In genomic region chr3:20041197-20041780, GRCh38 we compare ENCODE assay signal across 8 cellular contexts. TPM values are rescaled to one million over a fixed set of nuclear protein-coding genes. Genes with fewer than 3 reads are reported as not detected.
DNase-seq lines count a peak whose midpoint lies in the region; ATAC-seq and TF ChIP-seq lines count a peak whose summit lies in the region.

No MANE protein-coding gene starts in this region.

- in situ Hi-C loops in Panc1 (cut with HindIII; ENCODE audit: low pct_unique_long_range_greater_than_20kb, low sequenced_read_pairs): no loop called here

- peak overlapping the region; percentile 71 to 99 for H3K4me3 ChIP-seq in CD4-positive, alpha-beta memory T cell (ENCODE audit: low read length in 2 of 2)
- peak overlapping the region; percentile 58 to 59 for H3K4me3 ChIP-seq in Panc1 (ENCODE audit: low read depth in 2 of 2, low read length in 2 of 2)

- H3K27ac Mint-ChIP-seq in CD4-positive, alpha-beta memory T cell: peak overlapping the region; percentile 96 to 99 (median 97)
- H3K27ac Mint-ChIP-seq in activated T-helper 2 cell treated with anti-CD3 and anti-CD28 coated beads, Interferon-gamma antibody, Interleukin-2, Interleukin-4, amounts not matched to agents 10 μg/mL and 5 μg/mL and 100 μg/mL, durations not matched to agents 14 hours and 24 hours and 36 hours: peak overlapping the region; percentile 91
- H3K27ac Mint-ChIP-seq in natural killer cell treated with Interleukin-12 subunit alpha and Interleukin-12 subunit beta and Interleukin-15 and Interleukin-18, amount 100 ng/mL, for 72 hours: peak overlapping the region; percentile 87 to 99

- CTCF ChIA-PET in CD4-positive, alpha-beta memory T cell (lab: Charles Lee; ENCODE audit: partially characterized antibody): interaction anchor here (0.7 to 4.4 kb wide), 14 partner anchors 8 to 155 kb away, joined by 3 to 36 read pairs (median 4); partner anchors contain the start of genes RAB5A and SGO1
- CTCF ChIA-PET in Panc1 (lab: Charles Lee): no interaction called here

- H3K27ac ChIP-seq in CD4-positive, alpha-beta memory T cell (ENCODE audit: low read depth, low read length): peak overlapping the region; percentile 86
- no peak overlapping the region for H3K27ac ChIP-seq in Panc1 (ENCODE audit: low read length)

- peaks cover 41 to 76% (median 55%) of the 10 kb centered on the region in 4 donors for H3K4me1 Mint-ChIP-seq in CD4-positive, alpha-beta memory T cell
- peaks cover 45% of the 10 kb centered on the region for H3K4me1 Mint-ChIP-seq in activated T-helper 2 cell treated with anti-CD3 and anti-CD28 coated beads, Interferon-gamma antibody, Interleukin-2, Interleukin-4, amounts not matched to agents 10 μg/mL and 5 μg/mL and 100 μg/mL, durations not matched to agents 14 hours and 24 hours and 36 hours (ENCODE audit: low read depth)
- H3K4me1 Mint-ChIP-seq in natural killer cell treated with Interleukin-12 subunit alpha and Interleukin-12 subunit beta and Interleukin-15 and Interleukin-18, amount 100 ng/mL, for 72 hours (ENCODE audit: low read depth in 2 of 2): peaks cover 39 to 59% of the 10 kb centered on the region in 2 donors

- no peaks in the 10 kb centered on the region for H3K27me3 ChIP-seq in CD4-positive, alpha-beta memory T cell (ENCODE audit: insufficient read depth, low read length)
- no peaks in the 10 kb centered on the region for H3K27me3 ChIP-seq in Panc1 (ENCODE audit: control insufficient read depth, insufficient read depth, low read length)

- ATAC-seq in GM19463 (IDR thresholded peaks at IDR 0.05; ENCODE audit: unreplicated experiment) (peak; percentile 37), HG03575 (IDR thresholded peaks at IDR 0.05; ENCODE audit: extremely low read depth, insufficient number of reproducible peaks, low FRiP score, unreplicated experiment) (peak; percentile 26), Panc1 (peak; percentile 63)
- peak; percentile 70 to 76 for ATAC-seq in natural killer cell treated with Interleukin-12 subunit alpha and Interleukin-12 subunit beta and Interleukin-15 and Interleukin-18, amount 100 ng/mL, for 72 hours
- peak; percentile 57 for ATAC-seq in stimulated activated naive CD8-positive, alpha-beta T cell treated with anti-CD3 and anti-CD28 coated beads, Interleukin-15, Interleukin-2, amounts not matched to agents 100 U/mL and 50 U/mL, for 24 hours

- H3K4me1 ChIP-seq in CD4-positive, alpha-beta memory T cell (ENCODE audit: insufficient read depth, low read length): peaks cover 64% of the 10 kb centered on the region
- peaks cover 11% of the 10 kb centered on the region for H3K4me1 ChIP-seq in Panc1 (ENCODE audit: control insufficient read depth, insufficient read depth, low read length)

- POLR2A ChIA-PET in CD4-positive, alpha-beta memory T cell (lab: Charles Lee; ENCODE audit: partially characterized antibody): interaction anchor here (0.7 to 5.6 kb wide), 22 partner anchors 9 to 144 kb away, joined by 3 to 62 read pairs (median 5); partner anchors contain the start of genes RAB5A and SGO1
- POLR2A ChIA-PET in Panc1 (lab: Charles Lee): no interaction called here

- intact Hi-C loops in CD4-positive, alpha-beta memory T cell (cut with micrococcal nuclease): loop anchor here (2.0 to 10.0 kb wide), 4 partner anchors 14 to 896 kb away; partner anchors contain the start of gene KCNH8
- intact Hi-C loops in Panc1 (cut with micrococcal nuclease; ENCODE audit: unreplicated experiment): no loop called here
- intact Hi-C loops in activated T-helper 2 cell treated with anti-CD3 and anti-CD28 coated beads, Interferon-gamma antibody, Interleukin-2, Interleukin-4, amounts not matched to agents 10 μg/mL and 5 μg/mL and 100 μg/mL, durations not matched to agents 14 hours and 24 hours and 36 hours (cut with micrococcal nuclease): loop anchor here (1.0 to 2.0 kb wide), 6 partner anchors 13 to 156 kb away; partner anchors contain the start of genes RAB5A and SGO1

- H3K9me3 Mint-ChIP-seq in CD4-positive, alpha-beta memory T cell: peaks cover 0 to 2% (median 0%) of the 10 kb centered on the region in 8 donors
- no peaks in the 10 kb centered on the region for H3K9me3 Mint-ChIP-seq in activated T-helper 2 cell treated with anti-CD3 and anti-CD28 coated beads, Interferon-gamma antibody, Interleukin-2, Interleukin-4, amounts not matched to agents 10 μg/mL and 5 μg/mL and 100 μg/mL, durations not matched to agents 14 hours and 24 hours and 36 hours
- H3K9me3 Mint-ChIP-seq in natural killer cell treated with Interleukin-12 subunit alpha and Interleukin-12 subunit beta and Interleukin-15 and Interleukin-18, amount 100 ng/mL, for 72 hours: no peaks in the 10 kb centered on the region

- H3K36me3 Mint-ChIP-seq in CD4-positive, alpha-beta memory T cell: peaks cover 0 to 18% of the 10 kb centered on the region in 2 donors
- H3K36me3 Mint-ChIP-seq in activated T-helper 2 cell treated with anti-CD3 and anti-CD28 coated beads, Interferon-gamma antibody, Interleukin-2, Interleukin-4, amounts not matched to agents 10 μg/mL and 5 μg/mL and 100 μg/mL, durations not matched to agents 14 hours and 24 hours and 36 hours (ENCODE audit: low read depth): no peaks in the 10 kb centered on the region
- H3K36me3 Mint-ChIP-seq in natural killer cell treated with Interleukin-12 subunit alpha and Interleukin-12 subunit beta and Interleukin-15 and Interleukin-18, amount 100 ng/mL, for 72 hours: no peaks in the 10 kb centered on the region

- no peak for TF ChIP-seq CTCF in Panc1 (IDR thresholded peaks at IDR 0.05)

- H3K27me3 Mint-ChIP-seq in CD4-positive, alpha-beta memory T cell: no peaks in the 10 kb centered on the region
- H3K27me3 Mint-ChIP-seq in activated T-helper 2 cell treated with anti-CD3 and anti-CD28 coated beads, Interferon-gamma antibody, Interleukin-2, Interleukin-4, amounts not matched to agents 10 μg/mL and 5 μg/mL and 100 μg/mL, durations not matched to agents 14 hours and 24 hours and 36 hours (ENCODE audit: low read depth): peaks cover 3% of the 10 kb centered on the region
- no peaks in the 10 kb centered on the region for H3K27me3 Mint-ChIP-seq in natural killer cell treated with Interleukin-12 subunit alpha and Interleukin-12 subunit beta and Interleukin-15 and Interleukin-18, amount 100 ng/mL, for 72 hours

- DNase-seq in CD4-positive, alpha-beta memory T cell: peak; percentile 68 to 87 (median 74)
- DNase-seq in Panc1 (ENCODE audit: low read depth, low spot score) (no peak), fibroblast of peridontal ligament (ENCODE audit: extremely low read depth) (peak; percentile 43)
- DNase-seq in activated T-helper 2 cell treated with anti-CD3 and anti-CD28 coated beads, Interferon-gamma antibody, Interleukin-2, Interleukin-4, amounts not matched to agents 10 μg/mL and 5 μg/mL and 100 μg/mL, durations not matched to agents 14 hours and 24 hours and 36 hours (ENCODE audit: low spot score): peak; percentile 69
- peak; percentile 90 for DNase-seq in natural killer cell treated with Interleukin-12 subunit alpha and Interleukin-12 subunit beta and Interleukin-15 and Interleukin-18, amount 100 ng/mL, for 72 hours (ENCODE audit: low spot score)
- peak; percentile 85 for DNase-seq in stimulated activated naive CD8-positive, alpha-beta T cell treated with anti-CD3 and anti-CD28 coated beads, Interleukin-15, Interleukin-2, amounts not matched to agents 100 U/mL and 50 U/mL, for 24 hours

- H3K9me3 ChIP-seq in CD4-positive, alpha-beta memory T cell (ENCODE audit: control insufficient read depth in 1 of 2, low read length in 2 of 2): no peaks in the 10 kb centered on the region
- H3K9me3 ChIP-seq in Panc1 (ENCODE audit: control insufficient read depth, insufficient read depth, low read depth, low read length): no peaks in the 10 kb centered on the region

- peak overlapping the region; percentile 93 to 99 (median 98) for H3K4me3 Mint-ChIP-seq in CD4-positive, alpha-beta memory T cell
- H3K4me3 Mint-ChIP-seq in activated T-helper 2 cell treated with anti-CD3 and anti-CD28 coated beads, Interferon-gamma antibody, Interleukin-2, Interleukin-4, amounts not matched to agents 10 μg/mL and 5 μg/mL and 100 μg/mL, durations not matched to agents 14 hours and 24 hours and 36 hours (ENCODE audit: low read depth): peak overlapping the region; percentile 95
- peak overlapping the region; percentile 87 for H3K4me3 Mint-ChIP-seq in natural killer cell treated with Interleukin-12 subunit alpha and Interleukin-12 subunit beta and Interleukin-15 and Interleukin-18, amount 100 ng/mL, for 72 hours

- H3K36me3 ChIP-seq in CD4-positive, alpha-beta memory T cell (ENCODE audit: insufficient read depth, low read length): no peaks in the 10 kb centered on the region
- H3K36me3 ChIP-seq in Panc1 (ENCODE audit: control insufficient read depth, insufficient read depth, low read length): no peaks in the 10 kb centered on the region

- no TSS peak for BruUV-seq in Panc1 (replicated peaks; lab: Mats Ljungman, UMichigan)

RNA-seq across cellular contexts. Expression of gene KAT2B, which starts 1.0 kb away (rescaled TPM):
- total RNA-seq in CD4-positive, alpha-beta memory T cell: 10 to 100 TPM; 81.3 to 85.9 TPM
- polyA plus RNA-seq in CD4-positive, alpha-beta memory T cell: 10 to 100 TPM in 1 of 2 donors, 1 to 10 TPM in 1; 4.3 to 11.5 TPM
- total RNA-seq in Panc1 (2021; ENCODE audit: unreplicated experiment): 16.4 TPM
- polyA plus RNA-seq in Panc1 (2012; ENCODE audit: insufficient read length): 6.6 TPM
- 10.9 and 12.1 TPM in 2 replicates for total RNA-seq in activated T-helper 2 cell treated with anti-CD3 and anti-CD28 coated beads, Interferon-gamma antibody, Interleukin-2, Interleukin-4, amounts not matched to agents 10 μg/mL and 5 μg/mL and 100 μg/mL, durations not matched to agents 14 hours and 24 hours and 36 hours
- 10 to 100 TPM; 78.4 to 88.3 TPM for total RNA-seq in natural killer cell treated with Interleukin-12 subunit alpha and Interleukin-12 subunit beta and Interleukin-15 and Interleukin-18, amount 100 ng/mL, for 72 hours

RNA-seq across cellular contexts. Expression of gene PP2D1, which starts 29.2 kb away (rescaled TPM):
- total RNA-seq in CD4-positive, alpha-beta memory T cell: not detected
- polyA plus RNA-seq in CD4-positive, alpha-beta memory T cell: under 1 TPM; 0.40 to 0.46 TPM
- total RNA-seq in Panc1 (2021; ENCODE audit: unreplicated experiment): not detected
- not detected for polyA plus RNA-seq in Panc1 (2012; ENCODE audit: insufficient read length)
- total RNA-seq in activated T-helper 2 cell treated with anti-CD3 and anti-CD28 coated beads, Interferon-gamma antibody, Interleukin-2, Interleukin-4, amounts not matched to agents 10 μg/mL and 5 μg/mL and 100 μg/mL, durations not matched to agents 14 hours and 24 hours and 36 hours: not detected in 2 replicates
- not detected for total RNA-seq in natural killer cell treated with Interleukin-12 subunit alpha and Interleukin-12 subunit beta and Interleukin-15 and Interleukin-18, amount 100 ng/mL, for 72 hours
